Comparison of ENCODE assay signal across 11 cellular contexts in genomic region chr2:47189635-47190034, GRCh38. TPM values are rescaled to one million over a fixed set of nuclear protein-coding genes. Genes with fewer than 3 reads are reported as not detected.
A peak's percentile ranks its signal among the peaks of the same experiment; 100 is the strongest.
DNase-seq lines count a peak whose midpoint lies in the region; ATAC-seq and TF ChIP-seq lines count a peak whose summit lies in the region.
"Had no signal": no experiment of that assay in that cellular context is flagged by ENCODE, and none has a peak within 500 bp of the region (broad histone marks: within the 10 kb centered on the region; RNA-seq: fewer than 3 reads in every experiment).

No MANE protein-coding gene starts in this region.

- no peak overlapping the region for H3K4me3 Mint-ChIP-seq in natural killer cell treated with Interleukin-12 subunit alpha and Interleukin-12 subunit beta and Interleukin-15 and Interleukin-18, amount 100 ng/mL, for 72 hours
- H3K4me3 Mint-ChIP-seq in activated naive CD8-positive, alpha-beta T cell treated with anti-CD3 and anti-CD28 coated beads, Interleukin-2, amount 50 U/mL, for 24 hours: no peak overlapping the region

- no peaks in the 10 kb centered on the region for H3K79me2 ChIP-seq in GM23248 (ENCODE audit: insufficient read depth)

- no peak overlapping the region for H3K27ac Mint-ChIP-seq in natural killer cell treated with Interleukin-12 subunit alpha and Interleukin-12 subunit beta and Interleukin-15 and Interleukin-18, amount 100 ng/mL, for 72 hours
- H3K27ac Mint-ChIP-seq in activated naive CD8-positive, alpha-beta T cell treated with anti-CD3 and anti-CD28 coated beads, Interleukin-2, amount 50 U/mL, for 24 hours: no peak overlapping the region

- peaks cover 38% of the 10 kb centered on the region for H3F3A ChIP-seq in GM23248 (ENCODE audit: insufficient read depth)

- no peaks in the 10 kb centered on the region for H3K9me2 ChIP-seq in GM23248 (ENCODE audit: insufficient read depth)

- H3K4me1 ChIP-seq in GM23248 (ENCODE audit: insufficient read depth): peaks cover 55% of the 10 kb centered on the region
- H3K4me1 ChIP-seq in foreskin keratinocyte: peaks cover 16% of the 10 kb centered on the region

- H3K9me3 ChIP-seq in GM23248 (ENCODE audit: low read depth): no peaks in the 10 kb centered on the region

- H4K20me1 ChIP-seq in GM23248 (ENCODE audit: insufficient read depth): no peaks in the 10 kb centered on the region

- H3K9ac ChIP-seq in GM23248: peak overlapping the region; percentile 47

- peak; percentile 95 for DNase-seq in GM23248
- DNase-seq in amniotic stem cell (lab: John Stamatoyannopoulos, UW): peak; percentile 75
- peak; percentile 46 to 76 for DNase-seq in foreskin keratinocyte
- peak; percentile 85 for DNase-seq in stromal cell of bone marrow (ENCODE audit: low read depth)
- no peak for DNase-seq in COR-L47 (lab: John Stamatoyannopoulos, UW)
- DNase-seq in natural killer cell treated with Interleukin-12 subunit alpha and Interleukin-12 subunit beta and Interleukin-15 and Interleukin-18, amount 100 ng/mL, for 72 hours (ENCODE audit: low spot score): no peak
- DNase-seq in activated naive CD8-positive, alpha-beta T cell treated with anti-CD3 and anti-CD28 coated beads, Interleukin-2, amount 50 U/mL, for 24 hours: no peak
- DNase-seq: DMS153, NCI-H774 had no signal

- in situ Hi-C loops in GM23248 (cut with MboI): no loop called here

- ATAC-seq in foreskin keratinocyte (peak; percentile 13), GM21786 (IDR thresholded peaks at IDR 0.05; ENCODE audit: unreplicated experiment) (no peak)
- ATAC-seq in natural killer cell treated with Interleukin-12 subunit alpha and Interleukin-12 subunit beta and Interleukin-15 and Interleukin-18, amount 100 ng/mL, for 72 hours: no peak
- ATAC-seq in activated naive CD8-positive, alpha-beta T cell treated with anti-CD3 and anti-CD28 coated beads, Interleukin-2, amount 50 U/mL, for 24 hours: no peak
- ATAC-seq: activated CD4-positive, CD25-positive, alpha-beta regulatory T cell treated with anti-CD3 and anti-CD28 coated beads, Interleukin-2, amount 50 U/mL, for 24 hours had no signal

- peaks cover 10 to 22% of the 10 kb centered on the region in 2 donors for H3K27me3 Mint-ChIP-seq in natural killer cell treated with Interleukin-12 subunit alpha and Interleukin-12 subunit beta and Interleukin-15 and Interleukin-18, amount 100 ng/mL, for 72 hours
- peaks cover 10% of the 10 kb centered on the region for H3K27me3 Mint-ChIP-seq in activated naive CD8-positive, alpha-beta T cell treated with anti-CD3 and anti-CD28 coated beads, Interleukin-2, amount 50 U/mL, for 24 hours

- H3K4me1 Mint-ChIP-seq in natural killer cell treated with Interleukin-12 subunit alpha and Interleukin-12 subunit beta and Interleukin-15 and Interleukin-18, amount 100 ng/mL, for 72 hours (ENCODE audit: low read depth in 2 of 2): no peaks in the 10 kb centered on the region
- no peaks in the 10 kb centered on the region for H3K4me1 Mint-ChIP-seq in activated naive CD8-positive, alpha-beta T cell treated with anti-CD3 and anti-CD28 coated beads, Interleukin-2, amount 50 U/mL, for 24 hours

- peak overlapping the region; percentile 26 for H3K4me3 ChIP-seq in GM23248

- no peaks in the 10 kb centered on the region for H3K36me3 Mint-ChIP-seq in natural killer cell treated with Interleukin-12 subunit alpha and Interleukin-12 subunit beta and Interleukin-15 and Interleukin-18, amount 100 ng/mL, for 72 hours
- no peaks in the 10 kb centered on the region for H3K36me3 Mint-ChIP-seq in activated naive CD8-positive, alpha-beta T cell treated with anti-CD3 and anti-CD28 coated beads, Interleukin-2, amount 50 U/mL, for 24 hours (ENCODE audit: low read depth)

- H3K36me3 ChIP-seq in GM23248 (ENCODE audit: low read depth): no peaks in the 10 kb centered on the region

- WGBS in GM23248 (ENCODE audit: low coverage in 1 of 2, low lambda C conversion rate in 2 of 2, missing lambda C conversion rate in 2 of 2), 2 experiments: 0% methylated on average over 1 of the region's 1 CpG

- peak overlapping the region; percentile 86 for H3K27ac ChIP-seq in GM23248
- no peak overlapping the region for H3K27ac ChIP-seq in foreskin keratinocyte

- H3K27me3 ChIP-seq in GM23248 (replicated peaks; ENCODE audit: insufficient read depth) (no peaks in the 10 kb centered on the region), foreskin keratinocyte (no peaks in the 10 kb centered on the region)

- H2AFZ ChIP-seq in GM23248: no peak overlapping the region

- peak overlapping the region; percentile 67 for H3K4me2 ChIP-seq in GM23248 (ENCODE audit: unreplicated experiment)

- TF ChIP-seq CTCF in foreskin keratinocyte (conservative IDR thresholded peaks at IDR 0.05): no peak

- no peaks in the 10 kb centered on the region for H3K9me3 Mint-ChIP-seq in natural killer cell treated with Interleukin-12 subunit alpha and Interleukin-12 subunit beta and Interleukin-15 and Interleukin-18, amount 100 ng/mL, for 72 hours
- H3K9me3 Mint-ChIP-seq in activated naive CD8-positive, alpha-beta T cell treated with anti-CD3 and anti-CD28 coated beads, Interleukin-2, amount 50 U/mL, for 24 hours: no peaks in the 10 kb centered on the region

RNA-seq across cellular contexts. Expression of gene CALM2, which starts 13.3 kb away (rescaled TPM):
- total RNA-seq in GM23248 (2014; rRNA removed; shearing (Covaris generic)): 1,056 and 1,083 TPM in 2 replicates
- polyA plus RNA-seq in GM23248 (2016; fragmentation: Nextera tagmentation; extraction: Ambion mirVana) (2,147 and 2,171 TPM in 2 replicates), foreskin keratinocyte (716 and 744 TPM in 2 replicates)
- 699 and 810 TPM in 2 replicates for total RNA-seq in foreskin keratinocyte
- total RNA-seq in natural killer cell treated with Interleukin-12 subunit alpha and Interleukin-12 subunit beta and Interleukin-15 and Interleukin-18, amount 100 ng/mL, for 72 hours: 100 to 1,000 TPM; 226 to 330 TPM

RNA-seq across cellular contexts. Expression of gene STPG4, which starts 34.5 kb away (rescaled TPM):
- not detected in 2 replicates for total RNA-seq in GM23248 (2014; rRNA removed; shearing (Covaris generic))
- polyA plus RNA-seq in GM23248 (2016; fragmentation: Nextera tagmentation; extraction: Ambion mirVana) (not detected in 2 replicates), foreskin keratinocyte (not detected in 2 replicates)
- 0.07 TPM in 1 of 2 replicates, not detected in the other for total RNA-seq in foreskin keratinocyte
- total RNA-seq in natural killer cell treated with Interleukin-12 subunit alpha and Interleukin-12 subunit beta and Interleukin-15 and Interleukin-18, amount 100 ng/mL, for 72 hours: under 1 TPM in 1 of 2 donors, not detected in 1; 0.29 TPM

Comparison
In these comparisons a context has a peak if more than half of its experiments do, and no peak if none do; other contexts are left out.
1. DNase-seq: peak in GM23248 (single experiment), amniotic stem cell (single experiment), foreskin keratinocyte (2 of 2) and stromal cell of bone marrow (single experiment); none in COR-L47 (single experiment), natural killer cell treated with Interleukin-12 subunit alpha and Interleukin-12 subunit beta and Interleukin-15 and Interleukin-18, amount 100 ng/mL, for 72 hours (single experiment) and activated naive CD8-positive, alpha-beta T cell treated with anti-CD3 and anti-CD28 coated beads, Interleukin-2, amount 50 U/mL, for 24 hours (single experiment).